In genomic region chr6:90285611-90286381, GRCh38 we compare ENCODE assay signal across 1 cellular context.
TF ChIP-seq lines count a peak whose summit lies in the region.

No MANE protein-coding gene starts in this region.

TF ChIP-seq in HEK293, 187 proteins besides CTCF, POLR2A, EP300 and RAD21 (continued from another document):
- TF ChIP-seq KLF16 (tag by site-specific recombination; IDR thresholded peaks at IDR 0.05), result peak; percentile 38; the same call in 1 of the 2 replicates
- TF ChIP-seq REST (tag by site-specific recombination; IDR thresholded peaks at IDR 0.05), result peak; percentile 79
- TF ChIP-seq OVOL3 (tag by site-specific recombination; IDR thresholded peaks at IDR 0.05), result no peak
- peak; percentile 39; the same call in 1 of the 2 replicates for TF ChIP-seq KLF1 (tag by site-specific recombination; IDR thresholded peaks at IDR 0.05)
- TF ChIP-seq ZNF324 (tag by site-specific recombination; IDR thresholded peaks at IDR 0.05), result 0 out of 2 replicates have a peak, but pooled peaks have one; percentile 49
- 0 out of 2 replicates have a peak, but pooled peaks have one; percentile 38 for TF ChIP-seq INSM2 (tag by site-specific recombination; IDR thresholded peaks at IDR 0.05)
- TF ChIP-seq ZEB2 (tag by site-specific recombination; IDR thresholded peaks at IDR 0.05), result peak; percentile 83
- TF ChIP-seq ZNF184 (tag by site-specific recombination; IDR thresholded peaks at IDR 0.05), result 0 out of 2 replicates have a peak, but pooled peaks have one; percentile 19
- TF ChIP-seq KLF7 (tag by site-specific recombination; IDR thresholded peaks at IDR 0.05; ENCODE audit: borderline replicate concordance), result 0 out of 2 replicates have a peak, but pooled peaks have one; percentile 10
- TF ChIP-seq ZFP37 (tag by site-specific recombination; IDR thresholded peaks at IDR 0.05), result peak; percentile 41; the same call in 1 of the 2 replicates
- TF ChIP-seq ZNF629 (tag by site-specific recombination; IDR thresholded peaks at IDR 0.05), result peak; percentile 61
- TF ChIP-seq ZNF561 (tag by site-specific recombination; IDR thresholded peaks at IDR 0.05; ENCODE audit: borderline replicate concordance), result peak; percentile 44; the same call in 1 of the 2 replicates
- no peak for TF ChIP-seq ZNF221 (tag by site-specific recombination; IDR thresholded peaks at IDR 0.05; ENCODE audit: borderline replicate concordance)
- peak; percentile 17; the same call in 1 of the 2 replicates for TF ChIP-seq PATZ1 (tag by site-specific recombination; IDR thresholded peaks at IDR 0.05)
- TF ChIP-seq, protein P1, sequence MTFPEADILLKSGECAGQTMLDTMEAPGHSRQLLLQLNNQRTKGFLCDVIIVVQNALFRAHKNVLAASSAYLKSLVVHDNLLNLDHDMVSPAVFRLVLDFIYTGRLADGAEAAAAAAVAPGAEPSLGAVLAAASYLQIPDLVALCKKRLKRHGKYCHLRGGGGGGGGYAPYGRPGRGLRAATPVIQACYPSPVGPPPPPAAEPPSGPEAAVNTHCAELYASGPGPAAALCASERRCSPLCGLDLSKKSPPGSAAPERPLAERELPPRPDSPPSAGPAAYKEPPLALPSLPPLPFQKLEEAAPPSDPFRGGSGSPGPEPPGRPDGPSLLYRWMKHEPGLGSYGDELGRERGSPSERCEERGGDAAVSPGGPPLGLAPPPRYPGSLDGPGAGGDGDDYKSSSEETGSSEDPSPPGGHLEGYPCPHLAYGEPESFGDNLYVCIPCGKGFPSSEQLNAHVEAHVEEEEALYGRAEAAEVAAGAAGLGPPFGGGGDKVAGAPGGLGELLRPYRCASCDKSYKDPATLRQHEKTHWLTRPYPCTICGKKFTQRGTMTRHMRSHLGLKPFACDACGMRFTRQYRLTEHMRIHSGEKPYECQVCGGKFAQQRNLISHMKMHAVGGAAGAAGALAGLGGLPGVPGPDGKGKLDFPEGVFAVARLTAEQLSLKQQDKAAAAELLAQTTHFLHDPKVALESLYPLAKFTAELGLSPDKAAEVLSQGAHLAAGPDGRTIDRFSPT (tag by site-specific recombination; IDR thresholded peaks at IDR 0.05), result 0 out of 2 replicates have a peak, but pooled peaks have one; percentile 32
- TF ChIP-seq ZBTB8A (tag by site-specific recombination; IDR thresholded peaks at IDR 0.05), result 0 out of 2 replicates have a peak, but pooled peaks have one; percentile 32
- peak; percentile 44; the same call in 1 of the 2 replicates for TF ChIP-seq ZBTB21 (tag by site-specific recombination; IDR thresholded peaks at IDR 0.05)
TF ChIP-seq in HEK293: peak in this region for 33.
